8 cellular contexts compared by ENCODE assay signal in the genomic region with DNA sequence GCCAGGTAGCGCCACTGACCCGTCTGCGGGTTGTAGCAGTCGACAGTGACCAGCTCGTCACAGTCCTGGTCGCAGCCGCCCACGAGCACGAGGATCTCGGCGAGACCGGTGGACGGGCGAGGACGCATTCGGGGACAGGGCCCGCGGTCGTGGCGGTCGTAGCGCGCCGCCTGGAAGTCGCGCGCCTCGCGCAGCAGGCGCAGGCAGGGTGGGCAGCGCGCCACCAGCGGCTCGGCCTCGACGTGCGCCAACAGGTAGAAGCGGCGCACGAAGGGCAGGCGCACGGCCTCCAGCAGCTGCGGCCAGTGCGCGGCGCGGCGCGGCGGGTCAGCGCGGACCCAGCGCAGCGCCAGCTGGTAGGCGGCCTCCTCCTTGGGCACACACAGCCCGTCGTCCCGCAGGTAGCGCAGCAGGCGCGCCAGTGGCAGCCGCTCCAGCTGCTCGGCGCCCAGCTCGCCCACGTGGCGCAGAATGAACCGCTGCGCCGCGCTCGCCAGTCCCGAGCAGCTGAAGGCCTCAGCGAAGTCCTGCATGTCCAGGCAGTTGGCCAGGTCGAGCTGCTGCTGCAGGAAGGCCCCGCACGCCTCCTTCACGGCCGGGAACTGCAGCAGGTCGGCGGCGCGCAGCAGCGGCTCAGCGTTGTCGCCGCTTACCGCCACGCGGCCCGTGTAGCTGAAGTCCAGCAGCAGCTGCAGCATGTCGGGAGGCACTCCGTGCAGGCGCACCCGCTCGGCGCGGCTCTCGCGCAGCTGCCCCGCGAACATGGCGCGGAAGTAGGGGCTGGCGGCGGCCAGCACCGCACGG. TPM values are rescaled to one million over a fixed set of nuclear protein-coding genes. Genes with fewer than 3 reads are reported as not detected.
DNase-seq lines count a peak whose midpoint lies in the region; ATAC-seq and TF ChIP-seq lines count a peak whose summit lies in the region.

No MANE protein-coding gene starts in this region.

- peak overlapping the region; percentile 79 for H3K27ac ChIP-seq in osteoblast (ENCODE audit: low read depth, low read length)

- H3K4me3 ChIP-seq in GM12875 (ENCODE audit: low read depth, low read length) (peak overlapping the region; percentile 93), osteoblast (ENCODE audit: insufficient read depth, low read length) (peak overlapping the region; percentile 85)

- peak; percentile 62 for DNase-seq in M059J (ENCODE audit: low read depth)
- DNase-seq in activated T-helper 9 cell treated with anti-CD3 and anti-CD28 coated beads, Interleukin-2, amount 50 U/mL, for 16 hours (ENCODE audit: low read depth) = peak; percentile 23
- DNase-seq in glutamatergic neuron = no peak
- no peak for DNase-seq in osteoblast (ENCODE audit: insufficient read length, low spot score, missing footprints)
- DNase-seq in AML-193 (lab: John Stamatoyannopoulos, UW) = no peak
- DNase-seq in MV-4-11 (lab: John Stamatoyannopoulos, UW) = no peak

- peak overlapping the region; percentile 100 for H3K4me2 ChIP-seq in osteoblast (ENCODE audit: insufficient read depth, low read length)

- no peak overlapping the region for H2AFZ ChIP-seq in osteoblast (ENCODE audit: low read length)

- peaks cover 13% of the 10 kb centered on the region for H3K9me3 Mint-ChIP-seq in glutamatergic neuron (ENCODE audit: unreplicated experiment)

- H3K9me3 ChIP-seq in osteoblast (ENCODE audit: low read depth, low read length) = no peaks in the 10 kb centered on the region

- no peaks in the 10 kb centered on the region for H3K27me3 ChIP-seq in osteoblast (ENCODE audit: insufficient read depth, low read length)

- no peaks in the 10 kb centered on the region for H3K36me3 Mint-ChIP-seq in glutamatergic neuron (ENCODE audit: unreplicated experiment)

- peaks cover 48% of the 10 kb centered on the region for H4K20me1 ChIP-seq in osteoblast (ENCODE audit: insufficient read depth, low read length)

- peak overlapping the region; percentile 94 for H3K4me3 Mint-ChIP-seq in glutamatergic neuron (ENCODE audit: unreplicated experiment)

- peaks cover 9% of the 10 kb centered on the region for H3K27me3 Mint-ChIP-seq in glutamatergic neuron (ENCODE audit: unreplicated experiment)

- peak overlapping the region; percentile 62 for H3K27ac Mint-ChIP-seq in glutamatergic neuron (ENCODE audit: unreplicated experiment)

- H3K36me3 ChIP-seq in osteoblast (ENCODE audit: insufficient read depth, low read length) = peaks cover 23% of the 10 kb centered on the region

- H3K79me2 ChIP-seq in osteoblast (ENCODE audit: insufficient read depth, low read length) = peaks cover 51% of the 10 kb centered on the region

- H3K4me1 ChIP-seq in osteoblast (ENCODE audit: insufficient read depth, low read length) = peaks cover 35% of the 10 kb centered on the region

- peaks cover 22% of the 10 kb centered on the region for H3K4me1 Mint-ChIP-seq in glutamatergic neuron (ENCODE audit: low read depth, unreplicated experiment)

- no peak for TF ChIP-seq CTCF in GM12875 (IDR thresholded peaks at IDR 0.05; ENCODE audit: borderline replicate concordance, insufficient read depth, low read depth, low read length)
- TF ChIP-seq CTCF in glutamatergic neuron (IDR thresholded peaks at IDR 0.05; ENCODE audit: partially characterized antibody, unreplicated experiment) = no peak
- no peak for TF ChIP-seq CTCF in osteoblast (IDR thresholded peaks at IDR 0.05; ENCODE audit: extremely low read depth, low read depth, low read length)

- peak; percentile 5 for ATAC-seq in GM21825 (IDR thresholded peaks at IDR 0.05; ENCODE audit: unreplicated experiment)

RNA-seq across cellular contexts. Expression of gene KLHL21, which starts 0.6 kb away (rescaled TPM):
- total RNA-seq in M059J (2014; rRNA removed; shearing (Covaris generic)) = 14.4 and 32.2 TPM in 2 replicates
- total RNA-seq in glutamatergic neuron (ENCODE audit: unreplicated experiment) = 9.2 TPM
- 76.3 and 86.1 TPM in 2 replicates for total RNA-seq in osteoblast

RNA-seq across cellular contexts. Expression of gene PHF13, which starts 11.5 kb away (rescaled TPM):
- total RNA-seq in M059J (2014; rRNA removed; shearing (Covaris generic)) = 14.4 and 22.3 TPM in 2 replicates
- total RNA-seq in glutamatergic neuron (ENCODE audit: unreplicated experiment) = 13.2 TPM
- total RNA-seq in osteoblast = 13.4 and 16.8 TPM in 2 replicates

RNA-seq across cellular contexts. Expression of gene ZBTB48, which starts 22.3 kb away (rescaled TPM):
- total RNA-seq in M059J (2014; rRNA removed; shearing (Covaris generic)) = 5.8 and 20.0 TPM in 2 replicates
- 39.0 TPM for total RNA-seq in glutamatergic neuron (ENCODE audit: unreplicated experiment)
- total RNA-seq in osteoblast = 11.5 and 14.5 TPM in 2 replicates

RNA-seq across cellular contexts. Expression of gene THAP3, which starts 22.6 kb away (rescaled TPM):
- 16.9 and 28.8 TPM in 2 replicates for total RNA-seq in M059J (2014; rRNA removed; shearing (Covaris generic))
- 30.2 TPM for total RNA-seq in glutamatergic neuron (ENCODE audit: unreplicated experiment)
- 19.2 and 19.5 TPM in 2 replicates for total RNA-seq in osteoblast

RNA-seq across cellular contexts. Expression of gene TAS1R1, which starts 47.0 kb away (rescaled TPM):
- total RNA-seq in M059J (2014; rRNA removed; shearing (Covaris generic)) = 0.27 TPM in 1 of 2 replicates, not detected in the other
- total RNA-seq in glutamatergic neuron (ENCODE audit: unreplicated experiment) (not detected), osteoblast (under 0.01 and 0.29 TPM in 2 replicates)

Comparison
In these comparisons a context has a peak if more than half of its experiments do, and no peak if none do; other contexts are left out.
1. DNase-seq: peak in M059J (single experiment) and activated T-helper 9 cell treated with anti-CD3 and anti-CD28 coated beads, Interleukin-2, amount 50 U/mL, for 16 hours (single experiment); none in glutamatergic neuron (single experiment), osteoblast (single experiment), AML-193 (0 of 2) and MV-4-11 (single experiment).